In the genomic region with DNA sequence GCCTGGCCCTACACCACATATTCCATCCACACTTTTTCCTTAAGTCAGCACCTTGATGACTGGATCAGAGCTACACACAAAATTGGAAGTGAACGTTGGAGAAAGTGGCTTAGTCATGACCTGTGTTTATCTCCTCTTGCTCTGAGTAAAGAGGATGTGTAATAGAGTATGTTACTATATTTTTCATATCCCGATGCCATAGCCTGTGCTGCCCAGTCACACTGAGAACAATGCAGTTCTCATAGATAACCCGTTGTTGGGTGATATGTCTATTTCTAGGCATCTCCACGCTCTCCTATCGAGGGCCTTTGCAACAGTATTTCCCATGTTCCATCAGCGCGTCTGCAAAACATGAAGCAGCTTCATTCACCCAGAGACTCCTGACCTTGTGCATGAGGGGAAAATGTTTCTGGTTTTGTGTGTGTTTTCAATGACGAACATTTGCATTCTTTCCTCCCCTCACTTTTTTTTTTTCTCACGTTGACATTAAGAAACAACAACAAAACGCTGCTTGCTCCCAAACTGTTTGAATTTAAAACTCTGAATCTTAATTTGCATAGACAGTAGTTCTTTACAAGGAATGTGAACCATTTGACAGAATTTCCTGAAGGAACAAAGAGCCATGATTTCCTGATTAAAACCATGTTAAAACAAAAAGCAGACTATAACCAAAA, we compare ENCODE assay signal across 1 cellular context.
TF ChIP-seq lines count a peak whose summit lies in the region.

No MANE protein-coding gene starts in this region.

TF ChIP-seq in SK-N-SH, 30 proteins besides CTCF, POLR2A, EP300 and RAD21 (continued from another document):
- no peak for TF ChIP-seq MXI1 (IDR thresholded peaks at IDR 0.05; ENCODE audit: low read depth, low read length)
- TF ChIP-seq NFIC (IDR thresholded peaks at IDR 0.05; ENCODE audit: borderline replicate concordance): no peak
- TF ChIP-seq, protein P1, sequence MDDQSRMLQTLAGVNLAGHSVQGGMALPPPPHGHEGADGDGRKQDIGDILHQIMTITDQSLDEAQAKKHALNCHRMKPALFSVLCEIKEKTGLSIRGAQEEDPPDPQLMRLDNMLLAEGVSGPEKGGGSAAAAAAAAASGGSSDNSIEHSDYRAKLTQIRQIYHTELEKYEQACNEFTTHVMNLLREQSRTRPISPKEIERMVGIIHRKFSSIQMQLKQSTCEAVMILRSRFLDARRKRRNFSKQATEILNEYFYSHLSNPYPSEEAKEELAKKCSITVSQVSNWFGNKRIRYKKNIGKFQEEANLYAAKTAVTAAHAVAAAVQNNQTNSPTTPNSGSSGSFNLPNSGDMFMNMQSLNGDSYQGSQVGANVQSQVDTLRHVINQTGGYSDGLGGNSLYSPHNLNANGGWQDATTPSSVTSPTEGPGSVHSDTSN (IDR thresholded peaks at IDR 0.05): peak; percentile 86
- no peak for TF ChIP-seq FOXJ3 (CRISPR knock-in tag; IDR thresholded peaks at IDR 0.05)
- TF ChIP-seq FOXM1 (IDR thresholded peaks at IDR 0.05; ENCODE audit: low read depth): no peak
- TF ChIP-seq, protein P2, sequence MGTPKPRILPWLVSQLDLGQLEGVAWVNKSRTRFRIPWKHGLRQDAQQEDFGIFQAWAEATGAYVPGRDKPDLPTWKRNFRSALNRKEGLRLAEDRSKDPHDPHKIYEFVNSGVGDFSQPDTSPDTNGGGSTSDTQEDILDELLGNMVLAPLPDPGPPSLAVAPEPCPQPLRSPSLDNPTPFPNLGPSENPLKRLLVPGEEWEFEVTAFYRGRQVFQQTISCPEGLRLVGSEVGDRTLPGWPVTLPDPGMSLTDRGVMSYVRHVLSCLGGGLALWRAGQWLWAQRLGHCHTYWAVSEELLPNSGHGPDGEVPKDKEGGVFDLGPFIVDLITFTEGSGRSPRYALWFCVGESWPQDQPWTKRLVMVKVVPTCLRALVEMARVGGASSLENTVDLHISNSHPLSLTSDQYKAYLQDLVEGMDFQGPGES (IDR thresholded peaks at IDR 0.05; ENCODE audit: low read depth, low read length): no peak
- peak; percentile 7; the same call in 1 of the 2 replicates for TF ChIP-seq YY1 (IDR thresholded peaks at IDR 0.05; ENCODE audit: low read depth)
- TF ChIP-seq, protein P3, sequence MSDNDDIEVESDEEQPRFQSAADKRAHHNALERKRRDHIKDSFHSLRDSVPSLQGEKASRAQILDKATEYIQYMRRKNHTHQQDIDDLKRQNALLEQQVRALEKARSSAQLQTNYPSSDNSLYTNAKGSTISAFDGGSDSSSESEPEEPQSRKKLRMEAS (IDR thresholded peaks at IDR 0.05; ENCODE audit: low read depth): 0 out of 2 replicates have a peak, but pooled peaks have one; percentile 37
- TF ChIP-seq RXRA (IDR thresholded peaks at IDR 0.05; ENCODE audit: borderline replicate concordance, low read depth): peak; percentile 70
